ENCODE assay signal across 8 cellular contexts in the genomic region with DNA sequence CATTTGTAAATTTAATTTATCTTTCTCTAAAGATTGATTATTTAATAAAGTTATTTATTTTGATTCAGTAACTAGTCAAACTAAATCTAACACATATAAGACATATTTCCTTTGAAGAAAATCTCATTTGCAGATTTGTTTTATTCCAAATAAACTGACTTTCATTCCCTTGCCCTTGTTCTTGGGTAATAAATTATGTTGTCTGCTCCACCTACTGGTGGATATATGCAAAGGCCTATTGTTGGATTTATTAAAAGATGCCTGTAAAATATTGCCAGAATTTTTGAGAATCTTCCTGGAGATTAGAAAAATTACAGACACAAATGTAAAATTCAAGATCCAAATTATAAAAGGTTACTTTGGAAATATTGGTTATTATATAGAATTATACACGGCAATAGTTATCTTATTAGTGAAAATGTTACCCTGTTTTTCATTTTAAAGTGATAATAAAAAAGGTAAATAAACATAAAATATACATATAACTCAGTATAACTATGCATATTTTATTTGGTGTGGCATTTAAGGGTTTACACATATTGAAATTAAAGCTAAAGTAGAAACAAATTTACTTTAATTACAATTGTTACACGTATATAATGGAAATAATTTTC.
A peak's percentile ranks its signal among the peaks of the same experiment; 100 is the strongest.
DNase-seq lines count a peak whose midpoint lies in the region; ATAC-seq and TF ChIP-seq lines count a peak whose summit lies in the region.

No MANE protein-coding gene starts in this region.

- H3K4me1 ChIP-seq in SK-N-SH (ENCODE audit: control insufficient read depth in 1 of 2, insufficient read depth in 2 of 2, low read depth in 1 of 2, low read length in 1 of 2) (no peaks in the 10 kb centered on the region; a peak in 1 of 4 replicates), transverse colon (no peaks in the 10 kb centered on the region), ovary (ENCODE audit: insufficient read depth) (no peaks in the 10 kb centered on the region)

- DNase-seq in NCI-H510A treated with DMSO at 0.1 percent for 48 hours (lab: John Stamatoyannopoulos, UW) (peak; percentile 60), NCI-H510A (lab: John Stamatoyannopoulos, UW) (no peak), SK-N-SH (peak; percentile 41), foreskin melanocyte (peak; percentile 13), transverse colon (no peak), ovary (no peak)
- no peak for DNase-seq in naive thymus-derived CD8-positive, alpha-beta T cell

- H3K36me3 Mint-ChIP-seq in naive thymus-derived CD8-positive, alpha-beta T cell, result no peaks in the 10 kb centered on the region

- no peaks in the 10 kb centered on the region for H3K4me1 Mint-ChIP-seq in naive thymus-derived CD8-positive, alpha-beta T cell

- H3K4me3 Mint-ChIP-seq in naive thymus-derived CD8-positive, alpha-beta T cell, result no peak overlapping the region

- no peaks in the 10 kb centered on the region for H3K79me2 ChIP-seq in SK-N-SH (ENCODE audit: insufficient read depth)

- POLR2A ChIA-PET in SK-N-SH (lab: Yijun Ruan, JAX), result no interaction called here
- POLR2A ChIA-PET in naive thymus-derived CD8-positive, alpha-beta T cell (lab: Charles Lee), result no interaction called here

- intact Hi-C loops in transverse colon (cut with DNase I; ENCODE audit: low total_unique reads), result no loop called here
- intact Hi-C loops in ovary (cut with DNase I), result no loop called here

- no peak overlapping the region for H2AFZ ChIP-seq in SK-N-SH (ENCODE audit: low read depth)

- no peaks in the 10 kb centered on the region for H3F3A ChIP-seq in SK-N-SH (replicated peaks; ENCODE audit: insufficient read depth)

- no peak overlapping the region for H3K9ac ChIP-seq in SK-N-SH

- peak; percentile 76 for TF ChIP-seq RAD21 in SK-N-SH (IDR thresholded peaks at IDR 0.05; ENCODE audit: low read length)

- no peak overlapping the region for H3K4me2 ChIP-seq in SK-N-SH

- H3K9me2 ChIP-seq in SK-N-SH, result no peaks in the 10 kb centered on the region

- H3K27ac ChIP-seq in SK-N-SH (ENCODE audit: low read depth in 2 of 2, low read length in 1 of 2), result no peak overlapping the region
- H3K27ac ChIP-seq in transverse colon, result no peak overlapping the region
- no peak overlapping the region for H3K27ac ChIP-seq in ovary

- ATAC-seq in naive thymus-derived CD8-positive, alpha-beta T cell, result no peak

- no peak overlapping the region; a peak in 1 of 4 replicates for H3K4me3 ChIP-seq in SK-N-SH (ENCODE audit: low read depth in 2 of 2, low read length in 1 of 2)
- H3K4me3 ChIP-seq in transverse colon, result no peak overlapping the region
- H3K4me3 ChIP-seq in ovary, result no peak overlapping the region

- H3K36me3 ChIP-seq in SK-N-SH (replicated peaks in 1 of 2; ENCODE audit: control insufficient read depth in 1 of 2, insufficient read depth in 2 of 2, low read length in 1 of 2), result no peaks in the 10 kb centered on the region
- no peaks in the 10 kb centered on the region for H3K36me3 ChIP-seq in transverse colon
- no peaks in the 10 kb centered on the region for H3K36me3 ChIP-seq in ovary

- TF ChIP-seq POLR2A in transverse colon (IDR thresholded peaks at IDR 0.05), result no peak
- no peak for TF ChIP-seq POLR2A in ovary (IDR thresholded peaks at IDR 0.05)

- H3K9me3 Mint-ChIP-seq in naive thymus-derived CD8-positive, alpha-beta T cell, result no peaks in the 10 kb centered on the region

- CTCF ChIA-PET in SK-N-SH (lab: Yijun Ruan, JAX), result interaction anchor here (0.7 to 0.8 kb wide), 2 partner anchors 10 to 125 kb away, joined by 3 read pairs; no protein-coding TSS in a partner anchor

- no peak for TF ChIP-seq EP300 in SK-N-SH (IDR thresholded peaks at IDR 0.05; ENCODE audit: borderline replicate concordance in 1 of 2, low read depth in 1 of 2, low read length in 1 of 2)
- TF ChIP-seq EP300 in transverse colon (IDR thresholded peaks at IDR 0.05; ENCODE audit: low read depth), result no peak
- no peak for TF ChIP-seq EP300 in ovary (IDR thresholded peaks at IDR 0.05)

- no peaks in the 10 kb centered on the region for H4K20me1 ChIP-seq in SK-N-SH (ENCODE audit: insufficient read depth)

- TF ChIP-seq CTCF in LNCAP (IDR thresholded peaks at IDR 0.05) (peak; percentile 94), SK-N-SH (IDR thresholded peaks at IDR 0.05) (peak; percentile 92), transverse colon (IDR thresholded peaks at IDR 0.05) (peak; percentile 40 to 58 (median 43)), ovary (IDR thresholded peaks at IDR 0.05) (peak in 1 of 3 donors; percentile 8)

- in situ Hi-C loops in transverse colon (cut with MboI; ENCODE audit: low pct_ligation_motif_present in 1 of 4, low pct_unique_long_range_greater_than_20kb in 1 of 4, low sequenced_read_pairs in 3 of 4), result no loop called here

- H3K27me3 ChIP-seq in SK-N-SH (ENCODE audit: insufficient read depth) (no peaks in the 10 kb centered on the region), transverse colon (no peaks in the 10 kb centered on the region), ovary (no peaks in the 10 kb centered on the region)

- no peak overlapping the region for H3K27ac Mint-ChIP-seq in naive thymus-derived CD8-positive, alpha-beta T cell

- 51% methylated on average over 2 of the region's 2 CpGs for WGBS in SK-N-SH (ENCODE audit: low lambda C conversion rate)
- WGBS in transverse colon (ENCODE audit: low coverage in 1 of 2), 2 donors, result 76 to 77% methylated on average over 2 of the region's 2 CpGs
- WGBS in ovary, 3 donors, result 62 to 82% (median 68%) methylated on average over 2 of the region's 2 CpGs

- no peaks in the 10 kb centered on the region for H3K27me3 Mint-ChIP-seq in naive thymus-derived CD8-positive, alpha-beta T cell

- H3K9me3 ChIP-seq in SK-N-SH (no peaks in the 10 kb centered on the region), transverse colon (no peaks in the 10 kb centered on the region), ovary (no peaks in the 10 kb centered on the region)

TF ChIP-seq in SK-N-SH, 30 proteins besides CTCF, POLR2A, EP300 and RAD21:
- peak; percentile 66 for TF ChIP-seq SMC3 (IDR thresholded peaks at IDR 0.05; ENCODE audit: low read depth, low read length)
- TF ChIP-seq, protein P1, sequence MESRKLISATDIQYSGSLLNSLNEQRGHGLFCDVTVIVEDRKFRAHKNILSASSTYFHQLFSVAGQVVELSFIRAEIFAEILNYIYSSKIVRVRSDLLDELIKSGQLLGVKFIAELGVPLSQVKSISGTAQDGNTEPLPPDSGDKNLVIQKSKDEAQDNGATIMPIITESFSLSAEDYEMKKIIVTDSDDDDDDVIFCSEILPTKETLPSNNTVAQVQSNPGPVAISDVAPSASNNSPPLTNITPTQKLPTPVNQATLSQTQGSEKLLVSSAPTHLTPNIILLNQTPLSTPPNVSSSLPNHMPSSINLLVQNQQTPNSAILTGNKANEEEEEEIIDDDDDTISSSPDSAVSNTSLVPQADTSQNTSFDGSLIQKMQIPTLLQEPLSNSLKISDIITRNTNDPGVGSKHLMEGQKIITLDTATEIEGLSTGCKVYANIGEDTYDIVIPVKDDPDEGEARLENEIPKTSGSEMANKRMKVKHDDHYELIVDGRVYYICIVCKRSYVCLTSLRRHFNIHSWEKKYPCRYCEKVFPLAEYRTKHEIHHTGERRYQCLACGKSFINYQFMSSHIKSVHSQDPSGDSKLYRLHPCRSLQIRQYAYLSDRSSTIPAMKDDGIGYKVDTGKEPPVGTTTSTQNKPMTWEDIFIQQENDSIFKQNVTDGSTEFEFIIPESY (IDR thresholded peaks at IDR 0.05; ENCODE audit: borderline replicate concordance, low read depth), result no peak
- TF ChIP-seq, protein P2, sequence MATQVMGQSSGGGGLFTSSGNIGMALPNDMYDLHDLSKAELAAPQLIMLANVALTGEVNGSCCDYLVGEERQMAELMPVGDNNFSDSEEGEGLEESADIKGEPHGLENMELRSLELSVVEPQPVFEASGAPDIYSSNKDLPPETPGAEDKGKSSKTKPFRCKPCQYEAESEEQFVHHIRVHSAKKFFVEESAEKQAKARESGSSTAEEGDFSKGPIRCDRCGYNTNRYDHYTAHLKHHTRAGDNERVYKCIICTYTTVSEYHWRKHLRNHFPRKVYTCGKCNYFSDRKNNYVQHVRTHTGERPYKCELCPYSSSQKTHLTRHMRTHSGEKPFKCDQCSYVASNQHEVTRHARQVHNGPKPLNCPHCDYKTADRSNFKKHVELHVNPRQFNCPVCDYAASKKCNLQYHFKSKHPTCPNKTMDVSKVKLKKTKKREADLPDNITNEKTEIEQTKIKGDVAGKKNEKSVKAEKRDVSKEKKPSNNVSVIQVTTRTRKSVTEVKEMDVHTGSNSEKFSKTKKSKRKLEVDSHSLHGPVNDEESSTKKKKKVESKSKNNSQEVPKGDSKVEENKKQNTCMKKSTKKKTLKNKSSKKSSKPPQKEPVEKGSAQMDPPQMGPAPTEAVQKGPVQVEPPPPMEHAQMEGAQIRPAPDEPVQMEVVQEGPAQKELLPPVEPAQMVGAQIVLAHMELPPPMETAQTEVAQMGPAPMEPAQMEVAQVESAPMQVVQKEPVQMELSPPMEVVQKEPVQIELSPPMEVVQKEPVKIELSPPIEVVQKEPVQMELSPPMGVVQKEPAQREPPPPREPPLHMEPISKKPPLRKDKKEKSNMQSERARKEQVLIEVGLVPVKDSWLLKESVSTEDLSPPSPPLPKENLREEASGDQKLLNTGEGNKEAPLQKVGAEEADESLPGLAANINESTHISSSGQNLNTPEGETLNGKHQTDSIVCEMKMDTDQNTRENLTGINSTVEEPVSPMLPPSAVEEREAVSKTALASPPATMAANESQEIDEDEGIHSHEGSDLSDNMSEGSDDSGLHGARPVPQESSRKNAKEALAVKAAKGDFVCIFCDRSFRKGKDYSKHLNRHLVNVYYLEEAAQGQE (IDR thresholded peaks at IDR 0.05; ENCODE audit: low read depth, low read length), result no peak
- TF ChIP-seq, protein P3, sequence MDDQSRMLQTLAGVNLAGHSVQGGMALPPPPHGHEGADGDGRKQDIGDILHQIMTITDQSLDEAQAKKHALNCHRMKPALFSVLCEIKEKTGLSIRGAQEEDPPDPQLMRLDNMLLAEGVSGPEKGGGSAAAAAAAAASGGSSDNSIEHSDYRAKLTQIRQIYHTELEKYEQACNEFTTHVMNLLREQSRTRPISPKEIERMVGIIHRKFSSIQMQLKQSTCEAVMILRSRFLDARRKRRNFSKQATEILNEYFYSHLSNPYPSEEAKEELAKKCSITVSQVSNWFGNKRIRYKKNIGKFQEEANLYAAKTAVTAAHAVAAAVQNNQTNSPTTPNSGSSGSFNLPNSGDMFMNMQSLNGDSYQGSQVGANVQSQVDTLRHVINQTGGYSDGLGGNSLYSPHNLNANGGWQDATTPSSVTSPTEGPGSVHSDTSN (IDR thresholded peaks at IDR 0.05), result 0 out of 2 replicates have a peak, but pooled peaks have one; percentile 14
- TF ChIP-seq EZH2phosphoT487 (IDR thresholded peaks at IDR 0.05; ENCODE audit: borderline replicate concordance, low read depth), result no peak
- TF ChIP-seq POLR2AphosphoS5 (IDR thresholded peaks at IDR 0.05; ENCODE audit: low read depth, low read length), result no peak

Comparison
In these comparisons a context has a peak if more than half of its experiments do, and no peak if none do; other contexts are left out.
1. DNase-seq: peak in NCI-H510A treated with DMSO at 0.1 percent for 48 hours (single experiment), SK-N-SH (single experiment) and foreskin melanocyte (single experiment); none in NCI-H510A (single experiment), transverse colon (single experiment), naive thymus-derived CD8-positive, alpha-beta T cell (0 of 10) and ovary (0 of 5).